9 cellular contexts compared by ENCODE assay signal in genomic region chr14:68607852-68608232, GRCh38.
DNase-seq lines count a peak whose midpoint lies in the region; ATAC-seq and TF ChIP-seq lines count a peak whose summit lies in the region.
"Had no signal": no experiment of that assay in that cellular context is flagged by ENCODE, and none has a peak within 500 bp of the region (broad histone marks: within the 10 kb centered on the region; RNA-seq: fewer than 3 reads in every experiment).

No MANE protein-coding gene starts in this region.

- H2BK12ac ChIP-seq in mesenchymal stem cell (ENCODE audit: low read length in 2 of 2): peak overlapping the region; percentile 91 to 97

- H3K27ac Mint-ChIP-seq in stimulated activated memory B cell treated with anti-CD40 and anti-IgM and Interleukin-4, amounts not matched to agents 10 μg/mL and 1 μg/mL and 100 μg/mL, for 72 hours: no peak overlapping the region
- H3K27ac Mint-ChIP-seq: activated CD4-positive, alpha-beta T cell treated with anti-CD3 and anti-CD28 coated beads for 36 hours had no signal

- peaks cover 6% of the 10 kb centered on the region for H3K9me3 Mint-ChIP-seq in stimulated activated memory B cell treated with anti-CD40 and anti-IgM and Interleukin-4, amounts not matched to agents 10 μg/mL and 1 μg/mL and 100 μg/mL, for 72 hours

- H3K4me2 ChIP-seq in mesenchymal stem cell (ENCODE audit: low read length, poor library complexity, severe bottlenecking) (no peak overlapping the region), PC-9 (no peak overlapping the region)

- no peaks in the 10 kb centered on the region for H3K79me1 ChIP-seq in mesenchymal stem cell (replicated peaks; ENCODE audit: low read length, poor library complexity, severe bottlenecking)

- CTCF ChIA-PET in PC-9 (lab: Charles Lee): no interaction called here

- H3K4me1 ChIP-seq in HUES6 (ENCODE audit: control insufficient read depth, insufficient read depth, low read length): peaks cover 19% of the 10 kb centered on the region
- peaks cover 0 to 14% of the 10 kb centered on the region in 2 donors for H3K4me1 ChIP-seq in adrenal gland (replicated peaks in 1 of 2)
- H3K4me1 ChIP-seq in mesenchymal stem cell (ENCODE audit: control insufficient read depth, insufficient read depth, low read depth, low read length): peaks cover 16% of the 10 kb centered on the region
- H3K4me1 ChIP-seq in PC-9 (replicated peaks; ENCODE audit: insufficient read depth): no peaks in the 10 kb centered on the region

- POLR2A ChIA-PET in PC-9 (lab: Charles Lee; ENCODE audit: unreplicated experiment): no interaction called here

- H4K8ac ChIP-seq in mesenchymal stem cell (ENCODE audit: low read length): peak overlapping the region; percentile 96

- peak overlapping the region; percentile 98 to 100 for H3K4ac ChIP-seq in mesenchymal stem cell (ENCODE audit: low read depth in 1 of 2, low read length in 2 of 2)

- H3K9ac ChIP-seq in HUES6 (ENCODE audit: low read length): peak overlapping the region; percentile 45
- no peak overlapping the region for H3K9ac ChIP-seq in mesenchymal stem cell (ENCODE audit: low read length)

- H3K27me3 Mint-ChIP-seq in stimulated activated memory B cell treated with anti-CD40 and anti-IgM and Interleukin-4, amounts not matched to agents 10 μg/mL and 1 μg/mL and 100 μg/mL, for 72 hours: no peaks in the 10 kb centered on the region
- H3K27me3 Mint-ChIP-seq: activated CD4-positive, alpha-beta T cell treated with anti-CD3 and anti-CD28 coated beads for 36 hours had no signal

- H3K36me3 ChIP-seq in HUES6 (ENCODE audit: control insufficient read depth, insufficient read depth, low read length): no peaks in the 10 kb centered on the region
- no peaks in the 10 kb centered on the region for H3K36me3 ChIP-seq in adrenal gland (replicated peaks in 1 of 2)
- peaks cover 0 to 3% of the 10 kb centered on the region in 2 experiments for H3K36me3 ChIP-seq in mesenchymal stem cell (ENCODE audit: control insufficient read depth in 1 of 2, insufficient read depth in 2 of 2, low read depth in 1 of 2, low read length in 2 of 2)
- no peaks in the 10 kb centered on the region for H3K36me3 ChIP-seq in PC-9 (ENCODE audit: low read depth)

- H3K4me3 ChIP-seq in HUES6 (ENCODE audit: low read depth, low read length) (no peak overlapping the region), adrenal gland (no peak overlapping the region), mesenchymal stem cell (ENCODE audit: insufficient read depth in 1 of 2, low read depth in 1 of 2, low read length in 2 of 2) (no peak overlapping the region), PC-9 (no peak overlapping the region)

- peak overlapping the region; percentile 98 to 99 for H3K18ac ChIP-seq in mesenchymal stem cell (ENCODE audit: low read depth in 1 of 2, low read length in 2 of 2)

- ATAC-seq in stimulated activated memory B cell treated with anti-CD40 and anti-IgM and Interleukin-4, amounts not matched to agents 10 μg/mL and 1 μg/mL and 100 μg/mL, for 72 hours: peak; percentile 20
- no peak for ATAC-seq in GM18517 (IDR thresholded peaks at IDR 0.05; ENCODE audit: unreplicated experiment)
- ATAC-seq: activated CD4-positive, alpha-beta T cell treated with anti-CD3 and anti-CD28 coated beads for 36 hours had no signal

- H2BK15ac ChIP-seq in mesenchymal stem cell (ENCODE audit: low read depth, poor library complexity, severe bottlenecking): peak overlapping the region; percentile 60

- H2BK5ac ChIP-seq in mesenchymal stem cell (ENCODE audit: low read depth, low read length, poor library complexity, severe bottlenecking): no peak overlapping the region

- no peaks in the 10 kb centered on the region for H4K20me1 ChIP-seq in PC-9 (ENCODE audit: insufficient read depth)

- no TSS peak for BruUV-seq in PC-9 (replicated peaks; lab: Mats Ljungman, UMichigan)

- H3K36me3 Mint-ChIP-seq in stimulated activated memory B cell treated with anti-CD40 and anti-IgM and Interleukin-4, amounts not matched to agents 10 μg/mL and 1 μg/mL and 100 μg/mL, for 72 hours: peaks cover 5% of the 10 kb centered on the region

- peak overlapping the region; percentile 99 for H4K91ac ChIP-seq in mesenchymal stem cell (ENCODE audit: low read length)

- H3K27ac ChIP-seq in HUES6 (ENCODE audit: low read depth, low read length): peak overlapping the region; percentile 54; the same call in 1 of the 2 replicates
- H3K27ac ChIP-seq in adrenal gland: peak overlapping the region in 4 of 5 donors; percentile 42 to 80 (median 64)
- no peak overlapping the region for H3K27ac ChIP-seq in mesenchymal stem cell (ENCODE audit: low read length, poor library complexity, severe bottlenecking)
- no peak overlapping the region for H3K27ac ChIP-seq in PC-9

- H3K9me3 ChIP-seq in HUES6 (ENCODE audit: control insufficient read depth, insufficient read depth, low read depth, low read length) (peaks cover 4% of the 10 kb centered on the region; the same call in 1 of the 2 replicates), adrenal gland (replicated peaks in 1 of 3) (no peaks in the 10 kb centered on the region), mesenchymal stem cell (ENCODE audit: control insufficient read depth, low read length) (peaks cover 6% of the 10 kb centered on the region), PC-9 (ENCODE audit: insufficient read depth, low read depth) (peaks cover 22% of the 10 kb centered on the region)

- H2AFZ ChIP-seq in mesenchymal stem cell (ENCODE audit: low read depth, low read length) (no peak overlapping the region), PC-9 (no peak overlapping the region)

- TF ChIP-seq POLR2A in adrenal gland (IDR thresholded peaks at IDR 0.05): no peak

- H3K9me2 ChIP-seq in PC-9 (ENCODE audit: insufficient read depth): no peaks in the 10 kb centered on the region

- H2AK5ac ChIP-seq in mesenchymal stem cell (ENCODE audit: low read length, severe bottlenecking): no peak overlapping the region

- H3K27me3 ChIP-seq in HUES6 (ENCODE audit: control insufficient read depth, insufficient read depth, low read length) (no peaks in the 10 kb centered on the region), adrenal gland (no peaks in the 10 kb centered on the region), mesenchymal stem cell (ENCODE audit: control insufficient read depth in 1 of 2, insufficient read depth in 1 of 2, low read length in 2 of 2) (no peaks in the 10 kb centered on the region), PC-9 (ENCODE audit: insufficient read depth, low read depth) (no peaks in the 10 kb centered on the region)

- no peak for DNase-seq in adrenal gland
- no peak for DNase-seq in mesenchymal stem cell
- DNase-seq in PC-9: no peak
- DNase-seq in activated effector memory CD4-positive, alpha-beta T cell treated with anti-CD3 and anti-CD28 coated beads, Interleukin-2, amount 50 U/mL, for 16 hours: no peak
- DNase-seq: activated CD4-positive, alpha-beta T cell treated with anti-CD3 and anti-CD28 coated beads for 36 hours; NCI-H1436 treated with DMSO at 0.1 percent for 48 hours had no signal

- H3K4me3 Mint-ChIP-seq in stimulated activated memory B cell treated with anti-CD40 and anti-IgM and Interleukin-4, amounts not matched to agents 10 μg/mL and 1 μg/mL and 100 μg/mL, for 72 hours: no peak overlapping the region
- H3K4me3 Mint-ChIP-seq: activated CD4-positive, alpha-beta T cell treated with anti-CD3 and anti-CD28 coated beads for 36 hours had no signal

- H3F3A ChIP-seq in PC-9 (ENCODE audit: insufficient read depth, low read depth): no peaks in the 10 kb centered on the region

- no peaks in the 10 kb centered on the region for H3K79me2 ChIP-seq in PC-9 (ENCODE audit: low read depth)

- intact Hi-C loops in adrenal gland (cut with DNase I): no loop called here
- intact Hi-C loops in PC-9 (cut with micrococcal nuclease; ENCODE audit: unreplicated experiment): no loop called here

- H3K14ac ChIP-seq in mesenchymal stem cell (ENCODE audit: low read length in 2 of 2): peak overlapping the region in 1 of 2 experiments; percentile 95

- H3K23ac ChIP-seq in mesenchymal stem cell (ENCODE audit: low read length in 2 of 2): peak overlapping the region in 1 of 2 experiments; percentile 37

- peak overlapping the region; percentile 93 for H2BK120ac ChIP-seq in mesenchymal stem cell (ENCODE audit: low read depth, low read length)

- no peaks in the 10 kb centered on the region for H3K4me1 Mint-ChIP-seq in stimulated activated memory B cell treated with anti-CD40 and anti-IgM and Interleukin-4, amounts not matched to agents 10 μg/mL and 1 μg/mL and 100 μg/mL, for 72 hours

- no peak for TF ChIP-seq CTCF in adrenal gland (IDR thresholded peaks at IDR 0.05)
- no peak for TF ChIP-seq CTCF in PC-9 (conservative IDR thresholded peaks at IDR 0.05)

- WGBS in adrenal gland, 4 donors: 68 to 72% (median 71%) methylated on average over 8 of the region's 8 CpGs
- 30% methylated on average over 8 of the region's 8 CpGs for WGBS in mesenchymal stem cell

Comparison
In these comparisons a context has a peak if more than half of its experiments do, and no peak if none do; other contexts are left out.
1. H3K27ac ChIP-seq: peak in HUES6 (single experiment) and adrenal gland (4 of 5); none in mesenchymal stem cell (single experiment) and PC-9 (single experiment).